1 cellular context compared by ENCODE assay signal in the genomic region with DNA sequence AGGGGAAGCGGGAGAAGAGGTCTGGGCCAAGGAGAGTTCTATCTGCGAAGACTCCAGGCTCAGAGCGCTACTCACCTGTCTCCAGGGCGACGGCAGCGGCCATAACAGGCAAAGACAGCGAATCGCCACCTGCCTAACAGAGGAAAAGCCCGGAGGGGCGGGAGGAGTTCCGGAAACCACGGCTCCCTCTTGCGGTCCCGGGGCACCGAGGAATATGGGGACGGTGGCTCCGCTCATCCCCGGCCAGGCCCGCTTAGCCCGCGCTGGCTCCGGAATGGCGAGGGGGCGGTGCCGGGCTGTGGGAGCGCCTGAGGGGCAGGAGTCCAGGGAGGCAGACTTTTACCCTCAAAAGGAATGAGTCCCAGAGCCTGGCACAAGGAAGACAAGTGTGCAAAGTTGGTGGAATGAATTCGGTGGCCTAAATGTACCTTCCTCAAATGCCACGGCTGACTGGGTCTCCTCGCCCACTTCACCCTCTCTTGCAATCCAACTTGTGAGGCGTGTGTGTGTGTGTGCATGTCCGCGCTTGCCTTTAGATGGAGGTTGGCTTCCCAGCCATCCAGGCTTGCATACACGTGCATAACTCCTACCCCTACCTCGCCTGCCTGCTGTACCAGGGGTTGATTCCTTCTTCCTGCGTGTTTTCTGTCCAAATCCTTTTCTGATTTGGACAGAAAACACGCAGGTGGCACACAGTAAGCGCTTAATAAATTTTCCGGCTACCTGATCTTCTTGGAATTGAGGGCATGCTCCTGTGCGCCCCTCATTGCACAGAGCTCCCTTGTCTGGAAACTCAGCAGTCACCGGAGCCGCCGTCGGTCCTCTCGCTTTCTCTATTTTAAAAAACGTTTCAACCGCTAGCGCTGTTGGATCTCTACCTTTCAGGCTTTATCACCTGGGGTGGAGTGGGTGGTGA.
A peak's percentile ranks its signal among the peaks of the same experiment; 100 is the strongest.
TF ChIP-seq lines count a peak whose summit lies in the region.

No MANE protein-coding gene starts in this region.

TF ChIP-seq in endothelial cell of umbilical vein, 7 proteins besides CTCF, POLR2A, EP300 and RAD21:
- TF ChIP-seq MAX (IDR thresholded peaks at IDR 0.05; ENCODE audit: insufficient read depth, insufficient read length) (no peak), JUN (IDR thresholded peaks at IDR 0.05; ENCODE audit: borderline replicate concordance, insufficient read depth, insufficient read length, low read depth) (no peak), EZH2 (IDR thresholded peaks at IDR 0.05; ENCODE audit: borderline replicate concordance, low read depth, low read length, severe bottlenecking) (peak; percentile 79), FOS (IDR thresholded peaks at IDR 0.05; ENCODE audit: borderline replicate concordance, insufficient read depth, low read length) (no peak), MYC (IDR thresholded peaks at IDR 0.05; ENCODE audit: low read depth, low read length) (no peak)
